15 cellular contexts compared by ENCODE assay signal in genomic region chr20:40493071-40493470, GRCh38.
DNase-seq lines count a peak whose midpoint lies in the region; TF ChIP-seq lines count a peak whose summit lies in the region.
"Had no signal": no experiment of that assay in that cellular context is flagged by ENCODE, and none has a peak within 500 bp of the region (broad histone marks: within the 10 kb centered on the region; RNA-seq: fewer than 3 reads in every experiment).

No MANE protein-coding gene starts in this region.

- no peaks in the 10 kb centered on the region for H3K9me3 ChIP-seq in Peyer's patch

- no peak overlapping the region for H3K4me3 ChIP-seq in Peyer's patch
- H3K4me3 ChIP-seq: cardiac muscle cell had no signal

- no peak overlapping the region for H3K4me3 Mint-ChIP-seq in activated T-cell treated with anti-CD3 and anti-CD28 coated beads, Interleukin-2, amount 50 U/mL, for 24 hours
- H3K4me3 Mint-ChIP-seq: activated B cell treated with CpG ODN at 0.5 μM for 24 hours; activated T-cell treated with anti-CD3 and anti-CD28 coated beads, Interleukin-2, amount 50 U/mL, for 4 hours; natural killer cell treated with Interleukin-12 subunit alpha and Interleukin-12 subunit beta and Interleukin-15 and Interleukin-18, amount 100 ng/mL, for 72 hours had no signal

- peaks cover 3% of the 10 kb centered on the region for H3K27me3 Mint-ChIP-seq in activated T-cell treated with anti-CD3 and anti-CD28 coated beads, Interleukin-2, amount 50 U/mL, for 24 hours

- no peak overlapping the region for H3K27ac ChIP-seq in Peyer's patch
- H3K27ac ChIP-seq: cardiac muscle cell had no signal

- H3K27me3 ChIP-seq in Peyer's patch = no peaks in the 10 kb centered on the region
- H3K27me3 ChIP-seq: cardiac muscle cell had no signal

- DNase-seq in DMS79 (lab: John Stamatoyannopoulos, UW) (peak; percentile 47), Peyer's patch (peak in 2 of 3 donors; percentile 35 to 57), fibroblast of the conjunctiva (ENCODE audit: low read depth) (peak; percentile 51), pulmonary artery endothelial cell (ENCODE audit: low read depth, low spot score) (peak; percentile 13), superior temporal gyrus (ENCODE audit: extremely low spot score) (no peak), GM13976 (ENCODE audit: low spot score) (no peak)
- no peak for DNase-seq in activated T-cell treated with anti-CD3 and anti-CD28 coated beads, Interleukin-2, amount 50 U/mL, for 24 hours
- DNase-seq in stimulated activated CD4-positive, alpha-beta T cell treated with anti-CD3 and anti-CD28 coated beads, Interleukin-2, amount 100 ng/mL, for 48 hours = no peak
- DNase-seq: activated B cell treated with CpG ODN at 0.5 μM for 24 hours; activated T-cell treated with anti-CD3 and anti-CD28 coated beads, Interleukin-2, amount 50 U/mL, for 4 hours; erythroblast; NCI-H526 treated with DMSO at 0.1 percent for 48 hours; stimulated activated CD4-positive, alpha-beta T cell treated with anti-CD3 and anti-CD28 coated beads, Interleukin-15, amount 100 ng/mL, for 24 hours had no signal

- H3K36me3 ChIP-seq in Peyer's patch = no peaks in the 10 kb centered on the region
- H3K36me3 ChIP-seq: cardiac muscle cell had no signal

- H3K4me1 Mint-ChIP-seq in activated T-cell treated with anti-CD3 and anti-CD28 coated beads, Interleukin-2, amount 50 U/mL, for 24 hours (ENCODE audit: low read depth) = no peaks in the 10 kb centered on the region

- no peaks in the 10 kb centered on the region for H3K9me3 Mint-ChIP-seq in activated T-cell treated with anti-CD3 and anti-CD28 coated beads, Interleukin-2, amount 50 U/mL, for 24 hours
- H3K9me3 Mint-ChIP-seq: activated B cell treated with CpG ODN at 0.5 μM for 24 hours; activated T-cell treated with anti-CD3 and anti-CD28 coated beads, Interleukin-2, amount 50 U/mL, for 4 hours; natural killer cell treated with Interleukin-12 subunit alpha and Interleukin-12 subunit beta and Interleukin-15 and Interleukin-18, amount 100 ng/mL, for 72 hours had no signal

- in situ Hi-C loops in GM13976 (cut with MboI; ENCODE audit: low sequenced_read_pairs, unreplicated experiment) = no loop called here

- TF ChIP-seq POLR2A in Peyer's patch (IDR thresholded peaks at IDR 0.05) = no peak

- H3K4me1 ChIP-seq in Peyer's patch = no peaks in the 10 kb centered on the region

- no peak overlapping the region for H3K27ac Mint-ChIP-seq in activated T-cell treated with anti-CD3 and anti-CD28 coated beads, Interleukin-2, amount 50 U/mL, for 24 hours
- H3K27ac Mint-ChIP-seq: activated B cell treated with CpG ODN at 0.5 μM for 24 hours; natural killer cell treated with Interleukin-12 subunit alpha and Interleukin-12 subunit beta and Interleukin-15 and Interleukin-18, amount 100 ng/mL, for 72 hours had no signal

- no peaks in the 10 kb centered on the region for H3K36me3 Mint-ChIP-seq in activated T-cell treated with anti-CD3 and anti-CD28 coated beads, Interleukin-2, amount 50 U/mL, for 24 hours (ENCODE audit: low read depth)
- H3K36me3 Mint-ChIP-seq: natural killer cell treated with Interleukin-12 subunit alpha and Interleukin-12 subunit beta and Interleukin-15 and Interleukin-18, amount 100 ng/mL, for 72 hours had no signal

- TF ChIP-seq CTCF in Peyer's patch (IDR thresholded peaks at IDR 0.05) (no peak), GM13976 (IDR thresholded peaks at IDR 0.05; ENCODE audit: borderline replicate concordance, control extremely low read depth, extremely low read depth, insufficient read depth, missing control alignments) (no peak)

Comparison
In these comparisons a context has a peak if more than half of its experiments do, and no peak if none do; other contexts are left out.
1. DNase-seq: peak in DMS79 (single experiment), Peyer's patch (2 of 3), fibroblast of the conjunctiva (single experiment) and pulmonary artery endothelial cell (single experiment); none in superior temporal gyrus (single experiment), GM13976 (single experiment), activated T-cell treated with anti-CD3 and anti-CD28 coated beads, Interleukin-2, amount 50 U/mL, for 24 hours (single experiment) and stimulated activated CD4-positive, alpha-beta T cell treated with anti-CD3 and anti-CD28 coated beads, Interleukin-2, amount 100 ng/mL, for 48 hours (0 of 2).